In the genomic region with DNA sequence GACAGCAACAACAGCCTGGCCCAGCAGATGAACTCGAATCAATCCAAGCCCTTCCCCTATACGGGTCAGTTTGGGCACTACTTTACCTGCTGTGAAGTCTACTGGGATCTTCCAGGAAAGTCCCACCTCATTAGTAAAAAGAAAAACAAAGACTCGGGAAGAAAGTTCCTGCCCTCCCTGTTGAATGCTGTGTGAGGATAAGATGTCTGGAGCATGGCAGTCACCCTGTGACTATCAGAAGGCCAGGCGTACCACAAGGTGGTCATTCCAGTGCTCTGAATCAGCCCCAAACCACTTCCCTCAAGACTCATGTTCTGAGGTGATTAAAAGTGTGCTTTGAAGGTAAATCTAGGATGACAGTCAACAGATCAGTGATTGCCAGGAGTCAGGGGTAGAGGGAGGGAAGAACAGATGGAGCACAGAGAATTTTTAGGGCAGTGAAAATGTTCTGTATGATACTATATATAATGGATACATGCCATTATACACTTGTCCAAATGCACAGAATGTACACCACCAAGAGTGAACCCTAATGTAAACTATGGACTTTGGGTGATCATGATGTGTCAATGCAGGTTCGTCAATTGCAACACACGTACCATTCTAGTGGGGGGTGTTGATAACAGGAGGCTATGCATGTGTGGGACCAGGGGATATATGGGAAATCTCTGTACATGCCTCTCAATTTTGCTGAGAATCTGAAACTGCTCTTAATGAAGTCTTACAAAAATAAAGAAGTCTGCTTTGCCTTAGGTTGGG, we compare ENCODE assay signal across 9 cellular contexts. TPM values are rescaled to one million over a fixed set of nuclear protein-coding genes. Genes with fewer than 3 reads are reported as not detected.
DNase-seq lines count a peak whose midpoint lies in the region; ATAC-seq and TF ChIP-seq lines count a peak whose summit lies in the region.
"Had no signal": no experiment of that assay in that cellular context is flagged by ENCODE, and none has a peak within 500 bp of the region (broad histone marks: within the 10 kb centered on the region; RNA-seq: fewer than 3 reads in every experiment).

No MANE protein-coding gene starts in this region.

- H3K36me3 Mint-ChIP-seq in activated CD4-positive, alpha-beta T cell treated with anti-CD3 and anti-CD28 coated beads, Interleukin-2, amount 10 ng/mL, durations not matched to agents 7 days and 5 days (ENCODE audit: low read depth), result peaks cover 51% of the 10 kb centered on the region
- H3K36me3 Mint-ChIP-seq in stimulated activated memory B cell treated with anti-CD40 and anti-IgM and Interleukin-4, amounts not matched to agents 10 μg/mL and 1 μg/mL and 100 μg/mL, for 72 hours, result peaks cover 20% of the 10 kb centered on the region

- peaks cover 88% of the 10 kb centered on the region for H3K4me1 Mint-ChIP-seq in activated CD4-positive, alpha-beta T cell treated with anti-CD3 and anti-CD28 coated beads, Interleukin-2, amount 10 ng/mL, durations not matched to agents 7 days and 5 days
- H3K4me1 Mint-ChIP-seq in stimulated activated memory B cell treated with anti-CD40 and anti-IgM and Interleukin-4, amounts not matched to agents 10 μg/mL and 1 μg/mL and 100 μg/mL, for 72 hours, result peaks cover 83% of the 10 kb centered on the region

- peak overlapping the region; percentile 6 for H3K27ac Mint-ChIP-seq in activated CD4-positive, alpha-beta T cell treated with anti-CD3 and anti-CD28 coated beads, Interleukin-2, amount 10 ng/mL, durations not matched to agents 7 days and 5 days
- peak overlapping the region; percentile 92 for H3K27ac Mint-ChIP-seq in stimulated activated memory B cell treated with anti-CD40 and anti-IgM and Interleukin-4, amounts not matched to agents 10 μg/mL and 1 μg/mL and 100 μg/mL, for 72 hours

- H3K4me3 ChIP-seq in esophagus muscularis mucosa, result no peak overlapping the region
- H3K4me3 ChIP-seq in H7 (ENCODE audit: insufficient read depth, low read depth, low read length), result no peak overlapping the region

- no peaks in the 10 kb centered on the region for H3K9me3 ChIP-seq in esophagus muscularis mucosa

- H3K4me1 ChIP-seq in esophagus muscularis mucosa, result peaks cover 97 to 99% (median 98%) of the 10 kb centered on the region in 4 donors

- no peaks in the 10 kb centered on the region for H3K27me3 ChIP-seq in esophagus muscularis mucosa
- no peaks in the 10 kb centered on the region for H3K27me3 ChIP-seq in H7 (ENCODE audit: control insufficient read depth, insufficient read depth, low read length)

- POLR2A ChIA-PET in activated CD4-positive, alpha-beta T cell treated with anti-CD3 and anti-CD28 coated beads, Interleukin-2, amount 10 ng/mL, durations not matched to agents 7 days and 5 days (lab: Charles Lee), result no interaction called here

- no peak for TF ChIP-seq CTCF in esophagus muscularis mucosa (IDR thresholded peaks at IDR 0.05)

- no peaks in the 10 kb centered on the region for H3K27me3 Mint-ChIP-seq in activated CD4-positive, alpha-beta T cell treated with anti-CD3 and anti-CD28 coated beads, Interleukin-2, amount 10 ng/mL, durations not matched to agents 7 days and 5 days
- no peaks in the 10 kb centered on the region for H3K27me3 Mint-ChIP-seq in stimulated activated memory B cell treated with anti-CD40 and anti-IgM and Interleukin-4, amounts not matched to agents 10 μg/mL and 1 μg/mL and 100 μg/mL, for 72 hours

- intact Hi-C loops in esophagus muscularis mucosa (cut with DNase I), result no loop called here

- H3K36me3 ChIP-seq in esophagus muscularis mucosa (peaks cover 0 to 11% (median 3%) of the 10 kb centered on the region in 4 donors), H7 (replicated peaks; ENCODE audit: control insufficient read depth, insufficient read depth, low read length) (peaks cover 6% of the 10 kb centered on the region)

- peak overlapping the region; percentile 13 to 62 (median 28) for H3K27ac ChIP-seq in esophagus muscularis mucosa (replicated peaks in 1 of 4)

- no peak for TF ChIP-seq EP300 in esophagus muscularis mucosa (IDR thresholded peaks at IDR 0.05)

- no peaks in the 10 kb centered on the region for H3K9me3 Mint-ChIP-seq in activated CD4-positive, alpha-beta T cell treated with anti-CD3 and anti-CD28 coated beads, Interleukin-2, amount 10 ng/mL, durations not matched to agents 7 days and 5 days
- no peaks in the 10 kb centered on the region for H3K9me3 Mint-ChIP-seq in stimulated activated memory B cell treated with anti-CD40 and anti-IgM and Interleukin-4, amounts not matched to agents 10 μg/mL and 1 μg/mL and 100 μg/mL, for 72 hours

- CTCF ChIA-PET in activated CD4-positive, alpha-beta T cell treated with anti-CD3 and anti-CD28 coated beads, Interleukin-2, amount 10 ng/mL, durations not matched to agents 7 days and 5 days (lab: Charles Lee), result interaction anchor here (1.1 kb wide), 1 partner anchor 10 kb away, joined by 4 read pairs; no protein-coding TSS in a partner anchor

- no peak overlapping the region for H3K4me3 Mint-ChIP-seq in activated CD4-positive, alpha-beta T cell treated with anti-CD3 and anti-CD28 coated beads, Interleukin-2, amount 10 ng/mL, durations not matched to agents 7 days and 5 days
- peak overlapping the region; percentile 63 for H3K4me3 Mint-ChIP-seq in stimulated activated memory B cell treated with anti-CD40 and anti-IgM and Interleukin-4, amounts not matched to agents 10 μg/mL and 1 μg/mL and 100 μg/mL, for 72 hours

- no peak for ATAC-seq in stimulated activated memory B cell treated with anti-CD40 and anti-IgM and Interleukin-4, amounts not matched to agents 10 μg/mL and 1 μg/mL and 100 μg/mL, for 72 hours

- DNase-seq in activated CD4-positive, alpha-beta T cell treated with anti-CD3 and anti-CD28 coated beads, Interleukin-2, amount 10 ng/mL, durations not matched to agents 7 days and 5 days, result no peak
- DNase-seq in activated CD4-positive, alpha-beta T cell treated with anti-CD3 and anti-CD28 coated beads for 1 hour, result no peak
- peak; percentile 37 to 72 for DNase-seq in SW 1271 (lab: John Stamatoyannopoulos, UW)
- DNase-seq in esophagus muscularis mucosa (ENCODE audit: extremely low spot score), result no peak
- no peak for DNase-seq in H7
- DNase-seq in NCI-H526 treated with DMSO at 0.1 percent for 48 hours (lab: John Stamatoyannopoulos, UW), result no peak
- DNase-seq in pons (ENCODE audit: low spot score), result no peak
- DNase-seq: NCI-H2107 had no signal

- no peak for TF ChIP-seq POLR2A in esophagus muscularis mucosa (IDR thresholded peaks at IDR 0.05; ENCODE audit: low read depth)

- WGBS in esophagus muscularis mucosa, result 82% methylated on average over 4 of the region's 6 CpGs

RNA-seq across cellular contexts. Expression of gene FKBP1A, which starts 14.7 kb away (rescaled TPM):
- 100 to 1,000 TPM; 207 to 238 TPM for total RNA-seq in activated CD4-positive, alpha-beta T cell treated with anti-CD3 and anti-CD28 coated beads, Interleukin-2, amount 10 ng/mL, durations not matched to agents 7 days and 5 days
- 10 to 100 TPM; 84.3 to 99.2 (median 89.8) TPM for total RNA-seq in esophagus muscularis mucosa
- 132 and 136 TPM in 2 replicates for total RNA-seq in H7 (2014; rRNA removed; shearing (Covaris generic))

RNA-seq across cellular contexts. Expression of gene SDCBP2, which starts 49.2 kb away (rescaled TPM):
- 1 to 10 TPM; 1.4 to 2.2 TPM for total RNA-seq in activated CD4-positive, alpha-beta T cell treated with anti-CD3 and anti-CD28 coated beads, Interleukin-2, amount 10 ng/mL, durations not matched to agents 7 days and 5 days
- 1 to 10 TPM; 2.1 to 6.2 (median 4.1) TPM for total RNA-seq in esophagus muscularis mucosa
- total RNA-seq in H7 (2014; rRNA removed; shearing (Covaris generic)), result 1.1 and 1.9 TPM in 2 replicates

Comparison
In these comparisons a context has a peak if more than half of its experiments do, and no peak if none do; other contexts are left out.
1. DNase-seq: peak in SW 1271 (2 of 2); none in activated CD4-positive, alpha-beta T cell treated with anti-CD3 and anti-CD28 coated beads, Interleukin-2, amount 10 ng/mL, durations not matched to agents 7 days and 5 days (single experiment), activated CD4-positive, alpha-beta T cell treated with anti-CD3 and anti-CD28 coated beads for 1 hour (single experiment), esophagus muscularis mucosa (single experiment), H7 (single experiment), NCI-H526 treated with DMSO at 0.1 percent for 48 hours (single experiment) and pons (single experiment).